ENCODE assay signal across 34 cellular contexts in genomic region chr3:103089758-103090157, GRCh38.
DNase-seq lines count a peak whose midpoint lies in the region; ATAC-seq, FAIRE-seq and TF ChIP-seq lines count a peak whose summit lies in the region.
"Had no signal": no experiment of that assay in that cellular context is flagged by ENCODE, and none has a peak within 500 bp of the region (broad histone marks: within the 10 kb centered on the region; RNA-seq: fewer than 3 reads in every experiment).

No MANE protein-coding gene starts in this region.

- H3K27me3 ChIP-seq in HepG2 (ENCODE audit: control insufficient read depth in 1 of 2, insufficient read depth in 2 of 2, low read length in 2 of 2) (no peaks in the 10 kb centered on the region), right lobe of liver (no peaks in the 10 kb centered on the region), IMR-90 (ENCODE audit: control insufficient read depth, insufficient read depth, low read length) (no peaks in the 10 kb centered on the region)
- H3K27me3 ChIP-seq: BE2C; BLaER1; BLaER1 treated with 17β-estradiol and CSF1 and Interleukin-3, amounts not matched to agents 10 nM and 100 nM had no signal

- H3K79me1 ChIP-seq in IMR-90 (ENCODE audit: low read depth in 1 of 2, low read length in 2 of 2), result no peaks in the 10 kb centered on the region

- no peak overlapping the region for H2BK5ac ChIP-seq in IMR-90 (ENCODE audit: low read depth, low read length, poor library complexity, severe bottlenecking)

- H3K4me3 Mint-ChIP-seq in activated CD8-positive, alpha-beta T cell treated with anti-CD3 and anti-CD28 coated beads for 36 hours, result no peak overlapping the region
- H3K4me3 Mint-ChIP-seq: B cell; CD14-positive monocyte; CD4-positive, alpha-beta memory T cell; CD4-positive, alpha-beta T cell; CD4-positive, CD25-positive, alpha-beta regulatory T cell; CD8-positive, alpha-beta memory T cell; CD8-positive, alpha-beta T cell had no signal

- POLR2A ChIA-PET in HepG2 (lab: Yijun Ruan, JAX), result no interaction called here
- POLR2A ChIA-PET in A549 (lab: Yijun Ruan, JAX), result no interaction called here
- POLR2A ChIA-PET in IMR-90 (lab: Charles Lee; ENCODE audit: unreplicated experiment), result no interaction called here
- POLR2A ChIA-PET in activated CD8-positive, alpha-beta T cell treated with anti-CD3 and anti-CD28 coated beads for 36 hours (lab: Charles Lee), result no interaction called here

- CTCF ChIA-PET in HepG2 (lab: Yijun Ruan, JAX; ENCODE audit: low intra/inter-chr PET ratio, low total read pairs) (no interaction called here), A549 (lab: Yijun Ruan, JAX) (no interaction called here), IMR-90 (lab: Yijun Ruan, JAX) (no interaction called here)
- CTCF ChIA-PET in activated CD8-positive, alpha-beta T cell treated with anti-CD3 and anti-CD28 coated beads for 36 hours (lab: Charles Lee), result no interaction called here

- FAIRE-seq in HepG2 (lab: Jason Lieb, UNC) (no peak), A549 (lab: Jason Lieb, UNC) (no peak)
- FAIRE-seq: A204.1, D721Med had no signal

- no peak overlapping the region for H4K91ac ChIP-seq in IMR-90 (ENCODE audit: insufficient read depth, low read depth, low read length)

- H2BK120ac ChIP-seq in IMR-90 (ENCODE audit: low read depth, low read length), result no peak overlapping the region

- H3K23ac ChIP-seq in IMR-90 (ENCODE audit: low read depth, low read length), result no peak overlapping the region

- TF ChIP-seq CTCF in HepG2 (CRISPR knock-in tag; IDR thresholded peaks at IDR 0.05) (no peak), right lobe of liver (IDR thresholded peaks at IDR 0.05) (no peak), A549 (IDR thresholded peaks at IDR 0.05) (no peak), IMR-90 (conservative IDR thresholded peaks at IDR 0.05; ENCODE audit: low read depth, low read length) (no peak)
- no peak for TF ChIP-seq CTCF in activated CD8-positive, alpha-beta T cell treated with anti-CD3 and anti-CD28 coated beads for 36 hours (IDR thresholded peaks at IDR 0.05)

- H2AK5ac ChIP-seq in IMR-90 (ENCODE audit: low read depth, low read length), result no peak overlapping the region

- H3K36me3 Mint-ChIP-seq in activated CD8-positive, alpha-beta T cell treated with anti-CD3 and anti-CD28 coated beads for 36 hours (ENCODE audit: low read depth), result no peaks in the 10 kb centered on the region
- H3K36me3 Mint-ChIP-seq: CD14-positive monocyte; CD4-positive, alpha-beta memory T cell; CD4-positive, CD25-positive, alpha-beta regulatory T cell; CD8-positive, alpha-beta memory T cell; CD8-positive, alpha-beta T cell had no signal

- H3K4me2 ChIP-seq in HepG2 (ENCODE audit: low read depth, low read length), result no peak overlapping the region
- no peak overlapping the region for H3K4me2 ChIP-seq in A549
- H3K4me2 ChIP-seq in IMR-90 (ENCODE audit: low read depth, low read length), result no peak overlapping the region
- H3K4me2 ChIP-seq: BLaER1; BLaER1 treated with 17β-estradiol and CSF1 and Interleukin-3, amounts not matched to agents 10 nM and 100 nM had no signal

- H2AK9ac ChIP-seq in IMR-90 (replicated peaks; ENCODE audit: low read depth, low read length, poor library complexity), result no peak overlapping the region

- H4K20me1 ChIP-seq in HepG2 (ENCODE audit: insufficient read depth, low read length), result no peaks in the 10 kb centered on the region
- H4K20me1 ChIP-seq in IMR-90 (ENCODE audit: insufficient read depth, low read length), result no peaks in the 10 kb centered on the region
- H4K20me1 ChIP-seq: BLaER1; BLaER1 treated with 17β-estradiol and CSF1 and Interleukin-3, amounts not matched to agents 10 nM and 100 nM had no signal

- dilution Hi-C loops in IMR-90 (cut with HindIII; ENCODE audit: low sequenced_read_pairs, unreplicated experiment), result no loop called here

- no peak overlapping the region for H4K8ac ChIP-seq in IMR-90 (ENCODE audit: low read depth in 2 of 2, low read length in 2 of 2)

- TF ChIP-seq POLR2A in HepG2 (IDR thresholded peaks at IDR 0.05; ENCODE audit: insufficient read depth in 1 of 2, low read depth in 2 of 2, low read length in 2 of 2) (no peak), right lobe of liver (IDR thresholded peaks at IDR 0.05) (no peak), A549 (IDR thresholded peaks at IDR 0.05; ENCODE audit: low read length) (no peak), IMR-90 (IDR thresholded peaks at IDR 0.05; ENCODE audit: low read depth, low read length) (no peak)

- no peak for TF ChIP-seq RAD21 in HepG2 (CRISPR knock-in tag; IDR thresholded peaks at IDR 0.05)
- TF ChIP-seq RAD21 in A549 (conservative IDR thresholded peaks at IDR 0.05 in 1 of 2, IDR thresholded peaks at IDR 0.05 in 1 of 2), result no peak
- no peak for TF ChIP-seq RAD21 in IMR-90 (IDR thresholded peaks at IDR 0.05; ENCODE audit: low read length)

- no peak overlapping the region for H3K4me3 ChIP-seq in HepG2 (replicated peaks in 1 of 3; ENCODE audit: insufficient read depth in 1 of 3, low read depth in 2 of 3, low read length in 3 of 3)
- H3K4me3 ChIP-seq in right lobe of liver, result no peak overlapping the region
- H3K4me3 ChIP-seq in A549, result no peak overlapping the region
- H3K4me3 ChIP-seq in IMR-90 (ENCODE audit: insufficient read depth, low read depth, low read length), result no peak overlapping the region
- H3K4me3 ChIP-seq: BLaER1; BLaER1 treated with 17β-estradiol and CSF1 and Interleukin-3, amounts not matched to agents 10 nM and 100 nM had no signal

- DNase-seq in HepG2 (ENCODE audit: low spot score), result no peak
- no peak for DNase-seq in right lobe of liver
- DNase-seq in A549 (ENCODE audit: low read depth in 1 of 2, low spot score in 1 of 2), result no peak
- DNase-seq in IMR-90, result no peak
- no peak for DNase-seq in stimulated activated CD4-positive, alpha-beta T cell treated with anti-CD3 and anti-CD28 coated beads, Interleukin-2, amount 100 ng/mL, for 48 hours
- DNase-seq in activated CD8-positive, alpha-beta T cell treated with anti-CD3 and anti-CD28 coated beads for 36 hours, result no peak
- DNase-seq: 8988T; ACHN; AML-193; BE2C; C1 segment of cervical spinal cord; Caco-2; Calu3; CD4-positive, alpha-beta memory T cell; CD4-positive, alpha-beta T cell; CD4-positive, CD25-positive, alpha-beta regulatory T cell; CD8-positive, alpha-beta memory T cell; CD8-positive, alpha-beta T cell; COR-L47; DMS 273 treated with DMSO at 0.1 percent for 48 hours; DMS153; DMS53; DMS79; DMS79 treated with DMSO at 0.1 percent for 48 hours; DND-41; EL had no signal

- no peaks in the 10 kb centered on the region for H3K79me2 ChIP-seq in HepG2 (ENCODE audit: insufficient read depth, low read length)

- no peak overlapping the region for H3K56ac ChIP-seq in IMR-90 (ENCODE audit: extremely low read depth, insufficient read depth, low read length)

- H3K27ac ChIP-seq in HepG2 (ENCODE audit: extremely low read length, insufficient read depth, low read length), result no peak overlapping the region
- no peak overlapping the region for H3K27ac ChIP-seq in right lobe of liver
- H3K27ac ChIP-seq in A549, result no peak overlapping the region
- no peak overlapping the region for H3K27ac ChIP-seq in IMR-90 (ENCODE audit: insufficient read depth, low read length)
- H3K27ac ChIP-seq: 22Rv1; BLaER1; BLaER1 treated with 17β-estradiol and CSF1 and Interleukin-3, amounts not matched to agents 10 nM and 100 nM; C4-2B had no signal

- BruUV-seq in HepG2 (replicated peaks; lab: Mats Ljungman, UMichigan) (no TSS peak), IMR-90 (replicated peaks; lab: Mats Ljungman, UMichigan) (no TSS peak)

- intact Hi-C loops in HepG2 (cut with micrococcal nuclease; ENCODE audit: unreplicated experiment) (no loop called here), right lobe of liver (cut with DNase I) (no loop called here), IMR-90 (cut with micrococcal nuclease) (no loop called here)
- intact Hi-C loops in activated CD8-positive, alpha-beta T cell treated with anti-CD3 and anti-CD28 coated beads for 36 hours (cut with micrococcal nuclease), result no loop called here

- H3K9me3 ChIP-seq in HepG2 (ENCODE audit: low read length) (peaks cover 21% of the 10 kb centered on the region), right lobe of liver (peaks cover 0 to 3% (median 0%) of the 10 kb centered on the region in 4 donors), A549 (0 out of 3 replicates have a peak, but pooled peaks cover 4% of the 10 kb centered on the region), IMR-90 (ENCODE audit: control insufficient read depth, insufficient read depth, low read length) (no peaks in the 10 kb centered on the region)
- H3K9me3 ChIP-seq: BE2C had no signal

- peaks cover 5% of the 10 kb centered on the region for H3K9me3 Mint-ChIP-seq in activated CD8-positive, alpha-beta T cell treated with anti-CD3 and anti-CD28 coated beads for 36 hours

- ATAC-seq in HepG2 (no peak), right lobe of liver (no peak), A549 (no peak), IMR-90 (ENCODE audit: low read depth) (no peak)
- ATAC-seq in activated CD8-positive, alpha-beta T cell treated with anti-CD3 and anti-CD28 coated beads for 36 hours, result no peak
- ATAC-seq: CD8-positive, alpha-beta T cell had no signal

- TF ChIP-seq EP300 in HepG2 (IDR thresholded peaks at IDR 0.05; ENCODE audit: low read depth in 2 of 2, low read length in 2 of 2), result no peak
- no peak for TF ChIP-seq EP300 in HepG2 (CRISPR knock-in tag; IDR thresholded peaks at IDR 0.05; ENCODE audit: borderline replicate concordance)
- TF ChIP-seq EP300 in A549 (IDR thresholded peaks at IDR 0.05), result no peak

- H3K9me1 ChIP-seq in IMR-90 (ENCODE audit: insufficient read depth, low read length), result no peaks in the 10 kb centered on the region

- H3K36me3 ChIP-seq in HepG2 (replicated peaks in 1 of 2; ENCODE audit: control insufficient read depth in 1 of 2, insufficient read depth in 2 of 2, low read length in 2 of 2) (no peaks in the 10 kb centered on the region), right lobe of liver (no peaks in the 10 kb centered on the region), IMR-90 (ENCODE audit: control insufficient read depth, insufficient read depth, low read length) (no peaks in the 10 kb centered on the region)
- H3K36me3 ChIP-seq: BE2C; BLaER1; BLaER1 treated with 17β-estradiol and CSF1 and Interleukin-3, amounts not matched to agents 10 nM and 100 nM had no signal

- H2BK15ac ChIP-seq in IMR-90 (ENCODE audit: low read depth, low read length), result no peak overlapping the region

- H3K4me1 ChIP-seq in HepG2 (ENCODE audit: insufficient read depth, low read length), result no peaks in the 10 kb centered on the region; the same call in 1 of the 2 replicates
- H3K4me1 ChIP-seq in right lobe of liver, result no peaks in the 10 kb centered on the region
- H3K4me1 ChIP-seq in A549, result peaks cover 13% of the 10 kb centered on the region; the same call in 1 of the 3 replicates
- H3K4me1 ChIP-seq in IMR-90 (ENCODE audit: control insufficient read depth, insufficient read depth, low read length), result no peaks in the 10 kb centered on the region
- H3K4me1 ChIP-seq: BE2C; BLaER1; BLaER1 treated with 17β-estradiol and CSF1 and Interleukin-3, amounts not matched to agents 10 nM and 100 nM had no signal

- no peaks in the 10 kb centered on the region for H3K27me3 Mint-ChIP-seq in activated CD8-positive, alpha-beta T cell treated with anti-CD3 and anti-CD28 coated beads for 36 hours
- H3K27me3 Mint-ChIP-seq: B cell; CD4-positive, alpha-beta memory T cell; CD4-positive, alpha-beta T cell; CD4-positive, CD25-positive, alpha-beta regulatory T cell; CD8-positive, alpha-beta memory T cell had no signal

- H3K27ac Mint-ChIP-seq in activated CD8-positive, alpha-beta T cell treated with anti-CD3 and anti-CD28 coated beads for 36 hours, result no peak overlapping the region
- H3K27ac Mint-ChIP-seq: B cell; CD14-positive monocyte; CD4-positive, alpha-beta memory T cell; CD4-positive, alpha-beta T cell; CD4-positive, CD25-positive, alpha-beta regulatory T cell; CD8-positive, alpha-beta memory T cell; CD8-positive, alpha-beta T cell had no signal

- no peak overlapping the region for H3K14ac ChIP-seq in IMR-90 (replicated peaks; ENCODE audit: low read depth, low read length)

- in situ Hi-C loops in HepG2 (cut with HindIII; ENCODE audit: extremely low pct_ligation_motif_present, low pct_unique_long_range_greater_than_20kb), result no loop called here
- in situ Hi-C loops in IMR-90 (cut with MboI; ENCODE audit: low sequenced_read_pairs), result no loop called here

- H3K9ac ChIP-seq in HepG2 (ENCODE audit: insufficient read depth, low read depth, low read length), result no peak overlapping the region
- H3K9ac ChIP-seq in IMR-90 (ENCODE audit: low read depth, low read length), result no peak overlapping the region
- H3K9ac ChIP-seq: BLaER1; BLaER1 treated with 17β-estradiol and CSF1 and Interleukin-3, amounts not matched to agents 10 nM and 100 nM had no signal

- no peaks in the 10 kb centered on the region for H3K4me1 Mint-ChIP-seq in activated CD8-positive, alpha-beta T cell treated with anti-CD3 and anti-CD28 coated beads for 36 hours (ENCODE audit: low read depth)
- H3K4me1 Mint-ChIP-seq: B cell; CD14-positive monocyte; CD4-positive, alpha-beta memory T cell; CD4-positive, CD25-positive, alpha-beta regulatory T cell; CD8-positive, alpha-beta memory T cell had no signal

- no peak overlapping the region for H4K5ac ChIP-seq in IMR-90 (ENCODE audit: low read depth, low read length)

- H2AFZ ChIP-seq in HepG2 (ENCODE audit: low read length) (no peak overlapping the region), IMR-90 (replicated peaks; ENCODE audit: low read length, poor library complexity) (no peak overlapping the region)

- H3K4ac ChIP-seq in IMR-90 (ENCODE audit: low read depth, low read length), result no peak overlapping the region

- H2BK20ac ChIP-seq in IMR-90 (ENCODE audit: low read depth, low read length), result no peak overlapping the region

- H3K18ac ChIP-seq in IMR-90 (ENCODE audit: low read depth, low read length), result no peak overlapping the region

Comparison
In these comparisons a context has a peak if more than half of its experiments do, and no peak if none do; other contexts are left out.
1. Of the 38 proteins assayed by ChIP-seq in both HepG2 and A549: peak only in HepG2: none; only in A549: none; in both: MAFK and NFE2L2; in neither: 36.